Comparison of ENCODE assay signal across 1 cellular context in genomic region chr11:67321313-67321871, GRCh38.
TF ChIP-seq lines count a peak whose summit lies in the region.

No MANE protein-coding gene starts in this region.

TF ChIP-seq in GM12878, 131 proteins besides CTCF, POLR2A, EP300 and RAD21:
- TF ChIP-seq BCL3 (IDR thresholded peaks at IDR 0.05; ENCODE audit: borderline replicate concordance, insufficient read depth, low read depth, low read length, poor library complexity, severe bottlenecking) (no peak), TCF3 (IDR thresholded peaks at IDR 0.05; ENCODE audit: borderline replicate concordance, insufficient read depth, low read depth, low read length) (no peak), BHLHE40 (IDR thresholded peaks at IDR 0.05; ENCODE audit: borderline replicate concordance in 1 of 2, low read depth in 2 of 2, low read length in 1 of 2) (peak in 1 of 2 experiments; percentile 31; a peak in 1 of 4 replicates), NR2F1 (conservative IDR thresholded peaks at IDR 0.05) (peak; percentile 68)
- TF ChIP-seq, protein P1, sequence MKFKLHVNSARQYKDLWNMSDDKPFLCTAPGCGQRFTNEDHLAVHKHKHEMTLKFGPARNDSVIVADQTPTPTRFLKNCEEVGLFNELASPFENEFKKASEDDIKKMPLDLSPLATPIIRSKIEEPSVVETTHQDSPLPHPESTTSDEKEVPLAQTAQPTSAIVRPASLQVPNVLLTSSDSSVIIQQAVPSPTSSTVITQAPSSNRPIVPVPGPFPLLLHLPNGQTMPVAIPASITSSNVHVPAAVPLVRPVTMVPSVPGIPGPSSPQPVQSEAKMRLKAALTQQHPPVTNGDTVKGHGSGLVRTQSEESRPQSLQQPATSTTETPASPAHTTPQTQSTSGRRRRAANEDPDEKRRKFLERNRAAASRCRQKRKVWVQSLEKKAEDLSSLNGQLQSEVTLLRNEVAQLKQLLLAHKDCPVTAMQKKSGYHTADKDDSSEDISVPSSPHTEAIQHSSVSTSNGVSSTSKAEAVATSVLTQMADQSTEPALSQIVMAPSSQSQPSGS (IDR thresholded peaks at IDR 0.05; ENCODE audit: low read length): no peak
